16 cellular contexts compared by ENCODE assay signal in genomic region chr15:76954744-76955143, GRCh38. TPM values are rescaled to one million over a fixed set of nuclear protein-coding genes. Genes with fewer than 3 reads are reported as not detected.
DNase-seq lines count a peak whose midpoint lies in the region; ATAC-seq, FAIRE-seq and TF ChIP-seq lines count a peak whose summit lies in the region.
"Had no signal": no experiment of that assay in that cellular context is flagged by ENCODE, and none has a peak within 500 bp of the region (broad histone marks: within the 10 kb centered on the region; RNA-seq: fewer than 3 reads in every experiment).

No MANE protein-coding gene starts in this region.

- H3K9me3 ChIP-seq in HEK293 (ENCODE audit: control insufficient read depth, insufficient read depth, low read depth, low read length): no peaks in the 10 kb centered on the region
- H3K9me3 ChIP-seq in fibroblast of lung (ENCODE audit: control insufficient read depth, insufficient read depth, low read depth, low read length): no peaks in the 10 kb centered on the region
- no peaks in the 10 kb centered on the region for H3K9me3 ChIP-seq in gastrocnemius medialis
- H3K9me3 ChIP-seq: BLaER1, tibial artery had no signal

- H3K27me3 ChIP-seq in fibroblast of lung (ENCODE audit: control insufficient read depth, insufficient read depth, low read length) (no peaks in the 10 kb centered on the region), gastrocnemius medialis (no peaks in the 10 kb centered on the region)
- H3K27me3 ChIP-seq: BLaER1, neural progenitor cell, tibial artery had no signal

- POLR2A ChIA-PET in HEK293 (lab: Yijun Ruan, JAX): interaction anchor here (0.7 to 2.0 kb wide), 2 partner anchors 23 to 51 kb away, joined by 3 to 6 read pairs; partner anchors contain the start of gene RCN2

- in situ Hi-C loops in gastrocnemius medialis (cut with MboI; ENCODE audit: low sequenced_read_pairs in 4 of 4): no loop called here

- no peak overlapping the region for H2AFZ ChIP-seq in fibroblast of lung (ENCODE audit: low read length)
- H2AFZ ChIP-seq: neural progenitor cell, PC-9 had no signal

- H3K4me3 ChIP-seq in HEK293 (ENCODE audit: low read depth, low read length) (no peak overlapping the region), fibroblast of lung (replicated peaks in 1 of 4; ENCODE audit: control extremely low read depth in 1 of 4, insufficient read depth in 1 of 4, low read depth in 3 of 4, low read length in 4 of 4) (no peak overlapping the region), gastrocnemius medialis (no peak overlapping the region)
- H3K4me3 ChIP-seq: BLaER1, neural progenitor cell, PC-9, tibial artery had no signal

- CTCF ChIA-PET in HEK293 (lab: Yijun Ruan, JAX): interaction anchor here (0.8 to 1.3 kb wide), 3 partner anchors 18 to 50 kb away, joined by 4 to 5 read pairs (median 4); no protein-coding TSS in a partner anchor

- peaks cover 12 to 13% of the 10 kb centered on the region in 2 experiments for H3K36me3 ChIP-seq in HEK293 (ENCODE audit: control insufficient read depth in 2 of 2, insufficient read depth in 1 of 2, low read length in 2 of 2)
- H3K36me3 ChIP-seq in fibroblast of lung (ENCODE audit: control insufficient read depth, insufficient read depth, low read length): no peaks in the 10 kb centered on the region
- no peaks in the 10 kb centered on the region for H3K36me3 ChIP-seq in gastrocnemius medialis

- ATAC-seq in GM21528 (IDR thresholded peaks at IDR 0.05; ENCODE audit: low FRiP score, unreplicated experiment): no peak
- no peak for ATAC-seq in GM18520 (IDR thresholded peaks at IDR 0.05; ENCODE audit: unreplicated experiment)
- ATAC-seq in gastrocnemius medialis: no peak

- H4K20me1 ChIP-seq in fibroblast of lung (ENCODE audit: control insufficient read depth, extremely low read depth, insufficient read depth, low read length): no peaks in the 10 kb centered on the region
- H4K20me1 ChIP-seq: BLaER1 had no signal

- TF ChIP-seq CTCF in HEK293 (tag by site-specific recombination; IDR thresholded peaks at IDR 0.05) (no peak), fibroblast of lung (conservative IDR thresholded peaks at IDR 0.05 in 1 of 2, IDR thresholded peaks at IDR 0.05 in 1 of 2; ENCODE audit: low read depth in 1 of 2, low read length in 2 of 2) (no peak), gastrocnemius medialis (IDR thresholded peaks at IDR 0.05 in 4 of 5, conservative IDR thresholded peaks at IDR 0.05 in 1 of 5) (no peak)

- intact Hi-C loops in gastrocnemius medialis (cut with DNase I; ENCODE audit: low total_unique reads): no loop called here

- no peak overlapping the region for H3K9ac ChIP-seq in fibroblast of lung (ENCODE audit: insufficient read depth, low read length)
- H3K9ac ChIP-seq: BLaER1, neural progenitor cell had no signal

- FAIRE-seq in GM12891 (lab: Jason Lieb, UNC): no peak
- FAIRE-seq: keratinocyte had no signal

- H3K79me2 ChIP-seq in fibroblast of lung (ENCODE audit: control insufficient read depth, insufficient read depth, low read length): no peaks in the 10 kb centered on the region

- no peak overlapping the region for H3K4me2 ChIP-seq in fibroblast of lung (ENCODE audit: extremely low read depth, insufficient read depth, low read length)
- H3K4me2 ChIP-seq: BLaER1, neural progenitor cell, PC-9 had no signal

- H3K27ac ChIP-seq in HEK293 (ENCODE audit: extremely low read depth, low read depth, low read length) (no peak overlapping the region), fibroblast of lung (ENCODE audit: insufficient read depth, low read length) (no peak overlapping the region), gastrocnemius medialis (no peak overlapping the region)
- H3K27ac ChIP-seq: BLaER1, neural progenitor cell, PC-9, tibial artery had no signal

- no peak for TF ChIP-seq POLR2A in GM12891 (IDR thresholded peaks at IDR 0.05; ENCODE audit: low read depth, low read length)
- no peak for TF ChIP-seq POLR2A in gastrocnemius medialis (IDR thresholded peaks at IDR 0.05)

- DNase-seq in NCI-H774 (lab: John Stamatoyannopoulos, UW) (peak; percentile 7), fibroblast of lung (ENCODE audit: low read depth in 2 of 2) (peak; percentile 8 to 43), putamen (ENCODE audit: low spot score) (peak; percentile 71), GM12891 (ENCODE audit: insufficient read length, low spot score) (no peak), gastrocnemius medialis (no peak)
- DNase-seq: GDM1; PC-9; stimulated activated CD4-positive, alpha-beta T cell treated with anti-CD3 and anti-CD28 coated beads, Interleukin-12 subunit alpha, Interleukin-12 subunit beta, amount 100 ng/mL, for 4 hours; tibial artery had no signal

- H3K4me1 ChIP-seq in HEK293 (ENCODE audit: control insufficient read depth, insufficient read depth, low read length): peaks cover 11% of the 10 kb centered on the region
- H3K4me1 ChIP-seq in fibroblast of lung (ENCODE audit: control insufficient read depth, extremely low read depth, insufficient read depth, low read length): no peaks in the 10 kb centered on the region
- H3K4me1 ChIP-seq in gastrocnemius medialis: no peaks in the 10 kb centered on the region
- H3K4me1 ChIP-seq: neural progenitor cell, tibial artery had no signal

TF ChIP-seq in HEK293, 187 proteins besides CTCF, POLR2A, EP300 and RAD21 (continues in another document):
- TF ChIP-seq SALL2 (tag by site-specific recombination; IDR thresholded peaks at IDR 0.05; ENCODE audit: borderline replicate concordance): no peak
- TF ChIP-seq SP7 (tag by site-specific recombination; IDR thresholded peaks at IDR 0.05): peak; percentile 99
- no peak for TF ChIP-seq ZNF514 (tag by site-specific recombination; IDR thresholded peaks at IDR 0.05)
- TF ChIP-seq, protein P1, sequence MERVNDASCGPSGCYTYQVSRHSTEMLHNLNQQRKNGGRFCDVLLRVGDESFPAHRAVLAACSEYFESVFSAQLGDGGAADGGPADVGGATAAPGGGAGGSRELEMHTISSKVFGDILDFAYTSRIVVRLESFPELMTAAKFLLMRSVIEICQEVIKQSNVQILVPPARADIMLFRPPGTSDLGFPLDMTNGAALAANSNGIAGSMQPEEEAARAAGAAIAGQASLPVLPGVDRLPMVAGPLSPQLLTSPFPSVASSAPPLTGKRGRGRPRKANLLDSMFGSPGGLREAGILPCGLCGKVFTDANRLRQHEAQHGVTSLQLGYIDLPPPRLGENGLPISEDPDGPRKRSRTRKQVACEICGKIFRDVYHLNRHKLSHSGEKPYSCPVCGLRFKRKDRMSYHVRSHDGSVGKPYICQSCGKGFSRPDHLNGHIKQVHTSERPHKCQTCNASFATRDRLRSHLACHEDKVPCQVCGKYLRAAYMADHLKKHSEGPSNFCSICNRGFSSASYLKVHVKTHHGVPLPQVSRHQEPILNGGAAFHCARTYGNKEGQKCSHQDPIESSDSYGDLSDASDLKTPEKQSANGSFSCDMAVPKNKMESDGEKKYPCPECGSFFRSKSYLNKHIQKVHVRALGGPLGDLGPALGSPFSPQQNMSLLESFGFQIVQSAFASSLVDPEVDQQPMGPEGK (tag by site-specific recombination; IDR thresholded peaks at IDR 0.05): no peak

TF ChIP-seq in GM12891, 5 proteins besides CTCF, POLR2A, EP300 and RAD21:
- TF ChIP-seq PAX5 (IDR thresholded peaks at IDR 0.05; ENCODE audit: insufficient read depth, low read length, severe bottlenecking) (no peak), TAF1 (IDR thresholded peaks at IDR 0.05; ENCODE audit: low read depth, low read length) (no peak), POLR2AphosphoS5 (IDR thresholded peaks at IDR 0.05; ENCODE audit: low read depth, low read length) (no peak), SPI1 (IDR thresholded peaks at IDR 0.05; ENCODE audit: low read depth, low read length) (no peak), POU2F2 (IDR thresholded peaks at IDR 0.05; ENCODE audit: low read depth, low read length) (no peak)

RNA-seq across cellular contexts. Expression of gene RCN2, which starts 23.2 kb away (rescaled TPM):
- 36.0 and 46.6 TPM in 2 replicates for total RNA-seq in fibroblast of lung
- 89.6 and 106 TPM in 2 replicates for polyA plus RNA-seq in fibroblast of lung
- 55.0 and 58.7 TPM in 2 replicates for polyA plus RNA-seq in fibroblast of lung (2012)
- polyA minus RNA-seq in fibroblast of lung (ENCODE audit: low replicate concordance): 0.56 and 2.2 TPM in 2 replicates
- polyA plus RNA-seq in GM12891 (2012; ENCODE audit: low read depth, missing spikeins): 6.1 TPM
- 10 to 100 TPM; 23.2 to 32.2 (median 30.4) TPM for total RNA-seq in gastrocnemius medialis

RNA-seq across cellular contexts. Expression of gene PSTPIP1, which starts 40.2 kb away (rescaled TPM):
- total RNA-seq in fibroblast of lung (0.77 and 1.5 TPM in 2 replicates), gastrocnemius medialis (1 to 10 TPM in 2 of 4 donors, under 1 TPM in 1, not detected in 1; 0.76 to 5.2 (median 3.1) TPM)
- polyA plus RNA-seq in fibroblast of lung: 0.56 and 0.79 TPM in 2 replicates
- 0.49 and 1.1 TPM in 2 replicates for polyA plus RNA-seq in fibroblast of lung (2012)
- polyA minus RNA-seq in fibroblast of lung (ENCODE audit: low replicate concordance): not detected in 2 replicates
- polyA plus RNA-seq in GM12891 (2012; ENCODE audit: low read depth, missing spikeins): 5.2 TPM
- total RNA-seq: mesothelial cell of epicardium, PC-9 had no signal

RNA-seq across cellular contexts. Expression of gene SCAPER, which starts 49.6 kb away (rescaled TPM):
- total RNA-seq in fibroblast of lung (5.6 and 9.1 TPM in 2 replicates), gastrocnemius medialis (10 to 100 TPM; 19.6 to 35.9 (median 31.8) TPM)
- 1.7 and 2.3 TPM in 2 replicates for polyA plus RNA-seq in fibroblast of lung
- polyA plus RNA-seq in fibroblast of lung (2012): 3.3 and 5.3 TPM in 2 replicates
- polyA minus RNA-seq in fibroblast of lung (ENCODE audit: low replicate concordance): 0.82 and 1.4 TPM in 2 replicates
- 4.2 TPM for polyA plus RNA-seq in GM12891 (2012; ENCODE audit: low read depth, missing spikeins)

Comparison
In these comparisons a context has a peak if more than half of its experiments do, and no peak if none do; other contexts are left out.
1. DNase-seq: peak in NCI-H774 (single experiment), fibroblast of lung (2 of 2) and putamen (single experiment); none in GM12891 (single experiment) and gastrocnemius medialis (0 of 2).